ENCODE assay signal across 19 cellular contexts in genomic region chr2:181468313-181468712, GRCh38. TPM values are rescaled to one million over a fixed set of nuclear protein-coding genes. Genes with fewer than 3 reads are reported as not detected.
DNase-seq lines count a peak whose midpoint lies in the region; ATAC-seq and TF ChIP-seq lines count a peak whose summit lies in the region.
"Had no signal": no experiment of that assay in that cellular context is flagged by ENCODE, and none has a peak within 500 bp of the region (broad histone marks: within the 10 kb centered on the region; RNA-seq: fewer than 3 reads in every experiment).

No MANE protein-coding gene starts in this region.

- H4K20me1 ChIP-seq in BLaER1 = peaks cover 100% of the 10 kb centered on the region

- no peak for TF ChIP-seq CTCF in CD4-positive, alpha-beta T cell (IDR thresholded peaks at IDR 0.05)

- H3K27ac ChIP-seq in BLaER1 (no peak overlapping the region), aorta (ENCODE audit: low read depth in 1 of 2, low read length in 2 of 2) (no peak overlapping the region)
- no peak overlapping the region for H3K27ac ChIP-seq in CD4-positive, alpha-beta T cell (ENCODE audit: low read depth, low read length)
- H3K27ac ChIP-seq: C4-2B, pancreas, SJSA1, tibial artery had no signal

- peak overlapping the region; percentile 95; the same call in 1 of the 2 replicates for H3K4me2 ChIP-seq in BLaER1

- H3K4me3 ChIP-seq in BLaER1 (no peak overlapping the region), aorta (ENCODE audit: low read length in 2 of 2) (no peak overlapping the region)
- H3K4me3 ChIP-seq: pancreas, SJSA1, tibial artery had no signal

- H3K9ac ChIP-seq in BLaER1 = no peak overlapping the region

- H3K4me1 ChIP-seq in BLaER1 = peaks cover 88% of the 10 kb centered on the region
- H3K4me1 ChIP-seq in aorta (ENCODE audit: control insufficient read depth in 1 of 2, insufficient read depth in 2 of 2, low read length in 2 of 2) = no peaks in the 10 kb centered on the region
- H3K4me1 ChIP-seq: pancreas, tibial artery had no signal

- no peak for ATAC-seq in CD4-positive, alpha-beta T cell (ENCODE audit: poor library complexity)
- ATAC-seq in aorta (ENCODE audit: low FRiP score) = no peak
- ATAC-seq: left lobe of liver, pancreas had no signal

- no peaks in the 10 kb centered on the region for H3K27me3 ChIP-seq in BLaER1
- no peaks in the 10 kb centered on the region for H3K27me3 ChIP-seq in CD4-positive, alpha-beta T cell (ENCODE audit: control insufficient read depth, insufficient read depth, low read length)
- no peaks in the 10 kb centered on the region for H3K27me3 ChIP-seq in aorta (ENCODE audit: control insufficient read depth in 1 of 2, insufficient read depth in 2 of 2, low read length in 1 of 2)
- H3K27me3 ChIP-seq: pancreas, SJSA1, tibial artery had no signal

- H3K36me3 ChIP-seq in BLaER1 (peaks cover 87% of the 10 kb centered on the region), aorta (ENCODE audit: control insufficient read depth in 1 of 2, insufficient read depth in 2 of 2, low read length in 1 of 2) (no peaks in the 10 kb centered on the region)
- H3K36me3 ChIP-seq: pancreas, tibial artery had no signal

- peak overlapping the region; percentile 84 for H3K27ac Mint-ChIP-seq in CD4-positive, alpha-beta T cell
- H3K27ac Mint-ChIP-seq in activated CD4-positive, alpha-beta memory T cell treated with anti-CD3 and anti-CD28 coated beads for 36 hours = peak overlapping the region; percentile 77
- H3K27ac Mint-ChIP-seq in immature natural killer cell = peak overlapping the region; percentile 70 to 93 (median 88)
- H3K27ac Mint-ChIP-seq: H9 had no signal

- peaks cover 81% of the 10 kb centered on the region for H3K36me3 Mint-ChIP-seq in CD4-positive, alpha-beta T cell (ENCODE audit: low read depth)
- peaks cover 23% of the 10 kb centered on the region for H3K36me3 Mint-ChIP-seq in activated CD4-positive, alpha-beta memory T cell treated with anti-CD3 and anti-CD28 coated beads for 36 hours
- H3K36me3 Mint-ChIP-seq in immature natural killer cell = peaks cover 4 to 8% (median 4%) of the 10 kb centered on the region in 3 donors

- intact Hi-C loops in CD4-positive, alpha-beta T cell (cut with DNase I, micrococcal nuclease) = loop anchor here (5.0 to 10.0 kb wide), 3 partner anchors 36 to 1344 kb away; no protein-coding TSS in a partner anchor
- intact Hi-C loops in activated CD4-positive, alpha-beta memory T cell treated with anti-CD3 and anti-CD28 coated beads for 36 hours (cut with micrococcal nuclease) = loop anchor here (1.0 to 10.0 kb wide), 2 partner anchors 8 to 246 kb away; no protein-coding TSS in a partner anchor
- intact Hi-C loops in aorta (cut with DNase I) = loop anchor here (10.0 kb wide), 2 partner anchors 394 to 1344 kb away; no protein-coding TSS in a partner anchor

- POLR2A ChIA-PET in CD4-positive, alpha-beta T cell (lab: Charles Lee) = interaction anchor here (1.0 to 3.9 kb wide), 2 partner anchors 11 to 49 kb away, joined by 3 to 45 read pairs; partner anchors contain the start of gene ITGA4
- POLR2A ChIA-PET in activated CD4-positive, alpha-beta memory T cell treated with anti-CD3 and anti-CD28 coated beads for 36 hours (lab: Charles Lee) = interaction anchor here (1.5 to 1.6 kb wide), 2 partner anchors 11 to 164 kb away, joined by 3 to 9 read pairs; partner anchors contain the start of gene ITGA4

- H3K4me1 Mint-ChIP-seq in CD4-positive, alpha-beta T cell (ENCODE audit: low read depth) = peaks cover 88% of the 10 kb centered on the region
- H3K4me1 Mint-ChIP-seq in activated CD4-positive, alpha-beta memory T cell treated with anti-CD3 and anti-CD28 coated beads for 36 hours (ENCODE audit: low read depth) = peaks cover 83% of the 10 kb centered on the region
- H3K4me1 Mint-ChIP-seq in immature natural killer cell = peaks cover 90 to 97% of the 10 kb centered on the region in 2 donors

- CTCF ChIA-PET in CD4-positive, alpha-beta T cell (lab: Charles Lee) = interaction anchor here (1.0 to 6.1 kb wide), 4 partner anchors 9 to 363 kb away, joined by 3 to 43 read pairs (median 14); partner anchors contain the start of gene ITGA4
- CTCF ChIA-PET in activated CD4-positive, alpha-beta memory T cell treated with anti-CD3 and anti-CD28 coated beads for 36 hours (lab: Charles Lee) = interaction anchor here (1.0 to 3.9 kb wide), 5 partner anchors 8 to 364 kb away, joined by 3 to 81 read pairs (median 12); partner anchors contain the start of gene ITGA4

- no peaks in the 10 kb centered on the region for H3K27me3 Mint-ChIP-seq in CD4-positive, alpha-beta T cell
- no peaks in the 10 kb centered on the region for H3K27me3 Mint-ChIP-seq in activated CD4-positive, alpha-beta memory T cell treated with anti-CD3 and anti-CD28 coated beads for 36 hours
- peaks cover 0 to 2% (median 2%) of the 10 kb centered on the region in 3 donors for H3K27me3 Mint-ChIP-seq in immature natural killer cell (ENCODE audit: low read depth in 3 of 3)

- H3K9me3 ChIP-seq in BLaER1 (no peaks in the 10 kb centered on the region), aorta (ENCODE audit: control insufficient read depth, low read length) (no peaks in the 10 kb centered on the region)
- H3K9me3 ChIP-seq in CD4-positive, alpha-beta T cell (ENCODE audit: control insufficient read depth, low read length) = no peaks in the 10 kb centered on the region
- H3K9me3 ChIP-seq: pancreas, SJSA1, tibial artery had no signal

- H3K9me3 Mint-ChIP-seq in CD4-positive, alpha-beta T cell = no peaks in the 10 kb centered on the region
- H3K9me3 Mint-ChIP-seq in activated CD4-positive, alpha-beta memory T cell treated with anti-CD3 and anti-CD28 coated beads for 36 hours = no peaks in the 10 kb centered on the region
- no peaks in the 10 kb centered on the region for H3K9me3 Mint-ChIP-seq in immature natural killer cell
- H3K9me3 Mint-ChIP-seq: H9 had no signal

- DNase-seq in CD4-positive, alpha-beta T cell = no peak
- no peak for DNase-seq in activated CD4-positive, alpha-beta memory T cell treated with anti-CD3 and anti-CD28 coated beads for 36 hours
- DNase-seq in immature natural killer cell (no peak), SKM-1 treated with dmso at 0.1 percent for 144 hours (lab: John Stamatoyannopoulos, UW; ENCODE audit: unreplicated experiment) (no peak), aorta (no peak)
- no peak for DNase-seq in stimulated activated naive CD4-positive, alpha-beta T cell (lab: John Stamatoyannopoulos, UW)
- DNase-seq: activated CD4-positive, alpha-beta T cell treated with anti-CD3 and anti-CD28 coated beads, Interleukin-2, amount 50 U/mL, for 1 hour; DMS79; foreskin melanocyte; H9; KBM-7; NCI-H1092; NCI-H2081; pancreas; tibial artery had no signal

- peak overlapping the region; percentile 69 for H3K4me3 Mint-ChIP-seq in CD4-positive, alpha-beta T cell
- peak overlapping the region; percentile 22 for H3K4me3 Mint-ChIP-seq in activated CD4-positive, alpha-beta memory T cell treated with anti-CD3 and anti-CD28 coated beads for 36 hours
- peak overlapping the region in 3 of 5 donors; percentile 5 to 26 (median 8) for H3K4me3 Mint-ChIP-seq in immature natural killer cell
- H3K4me3 Mint-ChIP-seq: H9 had no signal

RNA-seq across cellular contexts. Expression of gene ITGA4, which starts 11.1 kb away (rescaled TPM):
- total RNA-seq in CD4-positive, alpha-beta T cell = 10 to 100 TPM; 79.4 to 79.5 TPM
- 10 to 100 TPM; 46.5 to 51.2 TPM for total RNA-seq in activated CD4-positive, alpha-beta memory T cell treated with anti-CD3 and anti-CD28 coated beads for 36 hours
- 100 to 1,000 TPM; 102 to 132 (median 117) TPM for polyA plus RNA-seq in immature natural killer cell
- total RNA-seq in aorta = 10 to 100 TPM; 13.1 to 23.9 TPM
- polyA plus RNA-seq in aorta = 1 to 10 TPM in 1 of 2 donors, under 1 TPM in 1; 0.49 to 4.5 TPM

Comparison
In these comparisons a context has a peak if more than half of its experiments do, and no peak if none do; other contexts are left out.
1. H3K4me3 Mint-ChIP-seq: peak in every context shown above with its lines; median percentile 69 in CD4-positive, alpha-beta T cell; 22 in activated CD4-positive, alpha-beta memory T cell treated with anti-CD3 and anti-CD28 coated beads for 36 hours; 8 in immature natural killer cell.